Comparison of ENCODE assay signal across 9 cellular contexts in the genomic region with DNA sequence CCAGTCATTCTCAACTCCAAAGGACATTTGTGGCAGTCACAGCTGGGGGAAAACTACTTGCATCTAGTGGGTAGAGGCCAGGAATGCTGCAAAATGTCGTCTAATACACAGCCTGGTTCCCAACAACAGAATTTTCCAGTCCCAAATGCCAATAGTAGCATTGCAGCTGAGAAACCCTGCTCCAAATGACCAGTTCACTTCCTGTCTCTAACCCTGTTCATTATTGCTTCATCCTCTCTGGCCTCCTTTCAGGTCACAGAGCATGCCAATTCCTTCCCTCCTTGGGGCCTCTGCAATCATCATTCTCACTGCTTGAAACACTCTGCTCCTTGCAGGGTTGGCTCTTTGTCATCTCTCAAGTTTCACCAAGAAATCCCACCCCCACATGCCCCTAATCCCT.
A peak's percentile ranks its signal among the peaks of the same experiment; 100 is the strongest.
DNase-seq lines count a peak whose midpoint lies in the region; ATAC-seq and TF ChIP-seq lines count a peak whose summit lies in the region.
"Had no signal": no experiment of that assay in that cellular context is flagged by ENCODE, and none has a peak within 500 bp of the region (broad histone marks: within the 10 kb centered on the region; RNA-seq: fewer than 3 reads in every experiment).

No MANE protein-coding gene starts in this region.

- H2BK15ac ChIP-seq in mesendoderm (replicated peaks; ENCODE audit: low read depth): no peak overlapping the region

- no peak overlapping the region for H3K4me2 ChIP-seq in mesendoderm (ENCODE audit: low read length)

- no peak overlapping the region for H3K4ac ChIP-seq in mesendoderm (ENCODE audit: low read depth, low read length)

- no peak overlapping the region for H3K56ac ChIP-seq in mesendoderm (ENCODE audit: low read length)

- no peak overlapping the region for H3K18ac ChIP-seq in mesendoderm (ENCODE audit: low read length)

- no peak overlapping the region for H2AK5ac ChIP-seq in mesendoderm (ENCODE audit: low read length)

- H3K36me3 ChIP-seq in mesendoderm (ENCODE audit: control insufficient read depth, insufficient read depth, low read length): no peaks in the 10 kb centered on the region

- H3K9ac ChIP-seq in mesendoderm (ENCODE audit: low read length): no peak overlapping the region

- H4K5ac ChIP-seq in mesendoderm (ENCODE audit: low read length): no peak overlapping the region

- no peak overlapping the region for H2BK5ac ChIP-seq in mesendoderm (ENCODE audit: low read length)

- no peaks in the 10 kb centered on the region for H3K79me1 ChIP-seq in mesendoderm (ENCODE audit: low read length)

- TF ChIP-seq CTCF in coronary artery (IDR thresholded peaks at IDR 0.05): no peak

- no CpG with 5 or more reads among the region's 1 CpG for WGBS in mesendoderm (ENCODE audit: extremely low coverage, insufficient coverage, low lambda C conversion rate)

- intact Hi-C loops in Right ventricle myocardium inferior (cut with DNase I): no loop called here
- intact Hi-C loops in cardiac septum (cut with DNase I): loop anchor here (5.0 kb wide), 2 partner anchors 137 to 213 kb away; a partner anchor contains a TSS
- intact Hi-C loops in posterior cingulate gyrus (cut with DNase I): no loop called here

- no peak overlapping the region for H4K8ac ChIP-seq in mesendoderm (ENCODE audit: low read depth, low read length)

- no peaks in the 10 kb centered on the region for H3K4me1 ChIP-seq in mesendoderm (ENCODE audit: control insufficient read depth, low read depth, low read length)

- H3K27me3 ChIP-seq in mesendoderm (ENCODE audit: insufficient read depth, low read length, poor library complexity): no peaks in the 10 kb centered on the region

- peak overlapping the region; percentile 47 to 68 for H3K27ac ChIP-seq in coronary artery
- H3K27ac ChIP-seq in mesendoderm (ENCODE audit: low read depth, low read length): no peak overlapping the region

- no peak for DNase-seq in Right ventricle myocardium inferior (ENCODE audit: missing footprints)
- no peak for DNase-seq in cardiac septum (ENCODE audit: low spot score)
- DNase-seq in coronary artery (ENCODE audit: low spot score): peak; percentile 80
- peak; percentile 36 for DNase-seq in mesendoderm
- no peak for DNase-seq in posterior cingulate gyrus
- DNase-seq in NCI-H446 (lab: John Stamatoyannopoulos, UW): no peak
- DNase-seq: activated CD4-positive, alpha-beta memory T cell treated with anti-CD3 and anti-CD28 coated beads for 36 hours had no signal

- H3K79me2 ChIP-seq in mesendoderm (ENCODE audit: control insufficient read depth, insufficient read depth, low read length): no peaks in the 10 kb centered on the region

- H2BK120ac ChIP-seq in mesendoderm (ENCODE audit: low read depth, low read length): no peak overlapping the region

- no peak overlapping the region for H3K4me3 ChIP-seq in coronary artery
- no peak overlapping the region for H3K4me3 ChIP-seq in mesendoderm (ENCODE audit: low read length)

- ATAC-seq in Right ventricle myocardium inferior (peak; percentile 91), HG02588 (IDR thresholded peaks at IDR 0.05; ENCODE audit: unreplicated experiment) (no peak), GM21528 (IDR thresholded peaks at IDR 0.05; ENCODE audit: low FRiP score, unreplicated experiment) (no peak)

- no peak overlapping the region for H3K23ac ChIP-seq in mesendoderm (ENCODE audit: low read length)

Comparison
In these comparisons a context has a peak if more than half of its experiments do, and no peak if none do; other contexts are left out.
1. DNase-seq: peak in coronary artery (single experiment) and mesendoderm (single experiment); none in Right ventricle myocardium inferior (single experiment), cardiac septum (single experiment), posterior cingulate gyrus (0 of 10) and NCI-H446 (0 of 2).